In the genomic region with DNA sequence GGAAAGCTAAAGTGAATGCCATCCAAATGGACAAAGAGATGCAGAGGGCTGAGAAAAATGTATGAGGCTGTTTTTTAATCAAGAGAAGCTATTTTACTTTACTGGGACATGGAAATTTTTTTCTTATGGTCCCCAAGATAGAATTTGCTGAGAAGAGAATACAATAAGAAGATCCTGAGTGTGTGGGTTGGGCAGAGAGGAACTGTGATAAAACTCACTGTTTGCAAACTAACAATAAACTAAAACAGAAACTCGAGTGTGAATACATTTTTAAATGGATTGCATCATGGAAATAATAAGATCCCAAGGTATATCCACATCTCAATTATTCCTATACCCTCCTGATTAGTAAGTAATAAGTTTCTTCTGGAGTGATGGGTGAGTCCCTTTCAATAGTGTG, we compare ENCODE assay signal across 16 cellular contexts. TPM values are rescaled to one million over a fixed set of nuclear protein-coding genes. Genes with fewer than 3 reads are reported as not detected.
DNase-seq lines count a peak whose midpoint lies in the region; ATAC-seq, FAIRE-seq and TF ChIP-seq lines count a peak whose summit lies in the region.
"Had no signal": no experiment of that assay in that cellular context is flagged by ENCODE, and none has a peak within 500 bp of the region (broad histone marks: within the 10 kb centered on the region; RNA-seq: fewer than 3 reads in every experiment).

No MANE protein-coding gene starts in this region.

- H3K4me1 ChIP-seq in MM.1S (ENCODE audit: low read length), result peaks cover 22% of the 10 kb centered on the region
- H3K4me1 ChIP-seq in psoas muscle, result peaks cover 29% of the 10 kb centered on the region
- peaks cover 14% of the 10 kb centered on the region for H3K4me1 ChIP-seq in HepG2 (ENCODE audit: insufficient read depth, low read length)
- H3K4me1 ChIP-seq: vagina had no signal

- WGBS in psoas muscle, 3 donors, result 18 to 22% (median 19%) methylated on average over 1 of the region's 1 CpG
- 0% methylated on average over 1 of the region's 1 CpG for WGBS in HepG2 (ENCODE audit: low lambda C conversion rate)

- peak overlapping the region; percentile 22; the same call in 1 of the 2 replicates for H3K27ac ChIP-seq in MM.1S (ENCODE audit: low read length)
- H3K27ac ChIP-seq in psoas muscle, result peak overlapping the region; percentile 93
- no peak overlapping the region for H3K27ac ChIP-seq in RWPE1
- no peak overlapping the region for H3K27ac ChIP-seq in HepG2 (ENCODE audit: extremely low read length, insufficient read depth, low read length)
- H3K27ac ChIP-seq: vagina had no signal

- no TSS peak for BruUV-seq in HepG2 (replicated peaks; lab: Mats Ljungman, UMichigan)

- no peak for FAIRE-seq in HepG2 (lab: Jason Lieb, UNC)
- FAIRE-seq: G401.6 had no signal

- H4K20me1 ChIP-seq in MM.1S (ENCODE audit: insufficient read depth, low read length) (no peaks in the 10 kb centered on the region), HepG2 (ENCODE audit: insufficient read depth, low read length) (no peaks in the 10 kb centered on the region)

- DNase-seq in MM.1S (no peak), psoas muscle (no peak), RWPE1 (ENCODE audit: low spot score) (no peak), left cardiac atrium (no peak), HepG2 (ENCODE audit: low spot score) (no peak)
- DNase-seq: activated CD4-positive, alpha-beta memory T cell treated with anti-CD3 and anti-CD28 coated beads for 36 hours; caudate nucleus; effector CD8-positive, alpha-beta T cell; NCI-H2081 treated with DMSO at 0.1 percent for 48 hours; stimulated activated CD4-positive, alpha-beta T cell treated with anti-CD3 and anti-CD28 coated beads, Interleukin-12 subunit alpha, Interleukin-12 subunit beta, amount 100 ng/mL, for 4 hours; stimulated activated naive CD8-positive, alpha-beta T cell treated with anti-CD3 and anti-CD28 coated beads, Interleukin-15, amount 100 ng/mL, for 72 hours had no signal

- CTCF ChIA-PET in RWPE1 (lab: Yijun Ruan, JAX) (no interaction called here), HepG2 (lab: Yijun Ruan, JAX; ENCODE audit: low intra/inter-chr PET ratio, low total read pairs) (no interaction called here)

- TF ChIP-seq EP300 in HepG2 (IDR thresholded peaks at IDR 0.05; ENCODE audit: low read depth in 2 of 2, low read length in 2 of 2) (no peak), HepG2 (CRISPR knock-in tag; IDR thresholded peaks at IDR 0.05; ENCODE audit: borderline replicate concordance) (no peak)

- H3K9me2 ChIP-seq in MM.1S (replicated peaks; ENCODE audit: insufficient read depth, low read length), result no peaks in the 10 kb centered on the region

- H3F3A ChIP-seq in MM.1S (ENCODE audit: insufficient read depth, low read length), result no peaks in the 10 kb centered on the region

- H2AFZ ChIP-seq in MM.1S (ENCODE audit: low read length), result no peak overlapping the region
- H2AFZ ChIP-seq in HepG2 (ENCODE audit: low read length), result no peak overlapping the region

- H3K4me2 ChIP-seq in MM.1S (ENCODE audit: low read depth, low read length), result peak overlapping the region; percentile 6
- no peak overlapping the region for H3K4me2 ChIP-seq in HepG2 (ENCODE audit: low read depth, low read length)

- no peaks in the 10 kb centered on the region for H3K36me3 ChIP-seq in MM.1S (replicated peaks; ENCODE audit: insufficient read depth, low read length)
- peaks cover 1 to 75% of the 10 kb centered on the region in 2 donors for H3K36me3 ChIP-seq in psoas muscle (ENCODE audit: insufficient read depth in 1 of 2, low read depth in 1 of 2)
- H3K36me3 ChIP-seq in HepG2 (replicated peaks in 1 of 2; ENCODE audit: control insufficient read depth in 1 of 2, insufficient read depth in 2 of 2, low read length in 2 of 2), result no peaks in the 10 kb centered on the region
- H3K36me3 ChIP-seq: vagina had no signal

- intact Hi-C loops in psoas muscle (cut with DNase I), result loop anchor here (5.0 kb wide), 2 partner anchors 32 to 42 kb away; no protein-coding TSS in a partner anchor
- intact Hi-C loops in left cardiac atrium (cut with DNase I), result no loop called here
- intact Hi-C loops in HepG2 (cut with micrococcal nuclease; ENCODE audit: unreplicated experiment), result no loop called here

- H3K9me3 ChIP-seq in MM.1S (replicated peaks; ENCODE audit: insufficient read depth, low read length) (no peaks in the 10 kb centered on the region), psoas muscle (no peaks in the 10 kb centered on the region), HepG2 (ENCODE audit: low read length) (no peaks in the 10 kb centered on the region)
- H3K9me3 ChIP-seq: vagina had no signal

- POLR2A ChIA-PET in RWPE1 (lab: Yijun Ruan, JAX; ENCODE audit: low non-redundant PET) (no interaction called here), HepG2 (lab: Yijun Ruan, JAX) (no interaction called here)

- TF ChIP-seq CTCF in MM.1S (IDR thresholded peaks at IDR 0.05; ENCODE audit: low read length) (no peak), psoas muscle (IDR thresholded peaks at IDR 0.05) (no peak), RWPE1 (conservative IDR thresholded peaks at IDR 0.05; ENCODE audit: low read depth) (no peak), HepG2 (CRISPR knock-in tag; IDR thresholded peaks at IDR 0.05) (no peak)

- no peak for TF ChIP-seq POLR2A in HepG2 (IDR thresholded peaks at IDR 0.05; ENCODE audit: insufficient read depth in 1 of 2, low read depth in 2 of 2, low read length in 2 of 2)

- H3K9ac ChIP-seq in MM.1S (ENCODE audit: low read length) (no peak overlapping the region), HepG2 (ENCODE audit: insufficient read depth, low read depth, low read length) (no peak overlapping the region)

- TF ChIP-seq RAD21 in HepG2 (CRISPR knock-in tag; IDR thresholded peaks at IDR 0.05), result no peak

- H3K79me2 ChIP-seq in MM.1S (ENCODE audit: low read length) (no peaks in the 10 kb centered on the region), HepG2 (ENCODE audit: insufficient read depth, low read length) (no peaks in the 10 kb centered on the region)

- H3K27me3 ChIP-seq in MM.1S (replicated peaks; ENCODE audit: insufficient read depth, low read length) (no peaks in the 10 kb centered on the region), psoas muscle (ENCODE audit: insufficient read depth in 3 of 3, low read length in 2 of 3) (no peaks in the 10 kb centered on the region), HepG2 (ENCODE audit: control insufficient read depth in 1 of 2, insufficient read depth in 2 of 2, low read length in 2 of 2) (peaks cover 0 to 10% of the 10 kb centered on the region in 2 experiments; a peak in 2 of 5 replicates)
- H3K27me3 ChIP-seq: vagina had no signal

- ATAC-seq in GM18909 (IDR thresholded peaks at IDR 0.05; ENCODE audit: poor library complexity, unreplicated experiment) (peak; percentile 23), HG02623 (IDR thresholded peaks at IDR 0.05; ENCODE audit: unreplicated experiment) (peak; percentile 26), psoas muscle (no peak), left cardiac atrium (no peak), GM21423 (IDR thresholded peaks at IDR 0.05; ENCODE audit: unreplicated experiment) (no peak), HepG2 (no peak)
- ATAC-seq: stimulated activated naive CD8-positive, alpha-beta T cell treated with anti-CD3 and anti-CD28 coated beads, Interleukin-15, amount 100 ng/mL, for 72 hours had no signal

- in situ Hi-C loops in HepG2 (cut with HindIII; ENCODE audit: extremely low pct_ligation_motif_present, low pct_unique_long_range_greater_than_20kb), result no loop called here

- H3K4me3 ChIP-seq in MM.1S (ENCODE audit: low read length) (no peak overlapping the region), psoas muscle (peak overlapping the region; percentile 75), HepG2 (replicated peaks in 1 of 3; ENCODE audit: insufficient read depth in 1 of 3, low read depth in 2 of 3, low read length in 3 of 3) (no peak overlapping the region)
- H3K4me3 ChIP-seq: vagina had no signal

TF ChIP-seq in HepG2, 621 proteins besides CTCF, POLR2A, EP300 and RAD21 (continues in another document):
- TF ChIP-seq BCL6 (CRISPR knock-in tag; IDR thresholded peaks at IDR 0.05), result no peak
- no peak for TF ChIP-seq FOXP1 (IDR thresholded peaks at IDR 0.05)
- TF ChIP-seq FOXP1 (CRISPR knock-in tag; IDR thresholded peaks at IDR 0.05), result no peak

RNA-seq across cellular contexts. Expression of a gene that starts 4.4 kb away (rescaled TPM):
- total RNA-seq in psoas muscle, result 1,000 to 10,000 TPM; 2,020 to 7,790 (median 5,587) TPM
- polyA plus RNA-seq in psoas muscle, result 1,000 to 10,000 TPM in 2 of 3 donors, 100 to 1,000 TPM in 1; 796 to 1,696 (median 1,565) TPM
- total RNA-seq in left cardiac atrium, result 10 to 100 TPM; 24.7 to 30.5 TPM
- total RNA-seq in HepG2 (2016; rRNA removed; fragmentation: Illumina TruSeq; extraction: Trizol), result 0.18 and 0.24 TPM in 2 replicates
- 0.10 TPM in 1 of 2 replicates, not detected in the other for total RNA-seq in HepG2 (2016; cell fraction: cytosol; rRNA removed; fragmentation: Illumina TruSeq; extraction: Trizol; ENCODE audit: low read depth)
- total RNA-seq in HepG2 (2016; cell fraction: insoluble cytoplasmic fraction; rRNA removed; fragmentation: Illumina TruSeq; extraction: Trizol), result 0.19 and 0.33 TPM in 2 replicates
- total RNA-seq in HepG2 (2016; cell fraction: membrane; rRNA removed; fragmentation: Illumina TruSeq; extraction: Trizol), result 0.03 TPM in 2 replicates
- total RNA-seq in HepG2 (2016; cell fraction: nucleus; rRNA removed; fragmentation: Illumina TruSeq; extraction: Trizol), result 0.66 and 0.96 TPM in 2 replicates
- polyA plus RNA-seq in HepG2 (2011; rRNA removed), result 0.21 and 0.27 TPM in 2 replicates
- polyA plus RNA-seq in HepG2 (2011; cell fraction: cytosol; rRNA removed), result 0.03 and 0.05 TPM in 2 replicates
- polyA plus RNA-seq in HepG2 (2011; cell fraction: nucleus; rRNA removed), result 0.57 and 0.72 TPM in 2 replicates
- polyA plus RNA-seq in HepG2 (2012), result 1.1 and 1.2 TPM in 2 replicates
- 0.09 TPM in 1 of 2 replicates, not detected in the other for polyA plus RNA-seq in HepG2 (2016; cell fraction: cytosol; fragmentation: Illumina TruSeq; extraction: Trizol; ENCODE audit: low read depth)
- 0.01 and 0.14 TPM in 2 replicates for polyA plus RNA-seq in HepG2 (2016; cell fraction: insoluble cytoplasmic fraction; fragmentation: Illumina TruSeq; extraction: Trizol; ENCODE audit: low read depth)
- not detected in 2 replicates for polyA plus RNA-seq in HepG2 (2016; cell fraction: membrane; fragmentation: Illumina TruSeq; extraction: Trizol; ENCODE audit: low read depth)
- 0.41 and 0.64 TPM in 2 replicates for polyA plus RNA-seq in HepG2 (2016; cell fraction: nucleus; fragmentation: Illumina TruSeq; extraction: Trizol; ENCODE audit: insufficient read depth, low read depth)
- 0.06 and 0.82 TPM in 2 replicates for polyA minus RNA-seq in HepG2 (2011; rRNA and poly(A)+ RNA removed; ENCODE audit: low replicate concordance)
- polyA minus RNA-seq in HepG2 (2011; cell fraction: cytosol; rRNA and poly(A)+ RNA removed), result 0.10 TPM in 1 of 2 replicates, not detected in the other
- 0.90 and 1.7 TPM in 2 replicates for polyA minus RNA-seq in HepG2 (2011; cell fraction: nucleus; rRNA and poly(A)+ RNA removed)

Comparison
In these comparisons a context has a peak if more than half of its experiments do, and no peak if none do; other contexts are left out.
1. ATAC-seq: peak in GM18909 (single experiment) and HG02623 (single experiment); none in psoas muscle (0 of 4), left cardiac atrium (0 of 2), GM21423 (single experiment) and HepG2 (single experiment).
2. H3K27ac ChIP-seq: peak in MM.1S (single experiment) and psoas muscle (single experiment); none in RWPE1 (single experiment) and HepG2 (single experiment).
3. RNA of a gene that starts 4.4 kb away (total RNA-seq): 2,020 to 7,790 TPM in psoas muscle; 24.7 to 30.5 TPM in left cardiac atrium and 0.03 to 0.96 TPM in HepG2; every median in the first group is over 10 times any median in the second.
4. intact Hi-C loops: an anchor here in psoas muscle (5.0 kb wide); none called in left cardiac atrium and HepG2.